Comparison of ENCODE assay signal across 7 cellular contexts in genomic region chr12:57518920-57519757, GRCh38. TPM values are rescaled to one million over a fixed set of nuclear protein-coding genes. Genes with fewer than 3 reads are reported as not detected.
DNase-seq lines count a peak whose midpoint lies in the region; ATAC-seq and TF ChIP-seq lines count a peak whose summit lies in the region.

No MANE protein-coding gene starts in this region.

- H3K9ac ChIP-seq in PC-3 (ENCODE audit: low read length): peak overlapping the region; percentile 94

- CTCF ChIA-PET in PC-3 (lab: Charles Lee): no interaction called here

- peak overlapping the region; percentile 98 for H3K27ac Mint-ChIP-seq in dendritic cell treated with granulocyte-macrophage colony-stimulating factor and Interleukin-4, amounts not matched to agents 40 ng/mL and 50 ng/mL, for 4 days

- no peaks in the 10 kb centered on the region for H3K9me3 Mint-ChIP-seq in dendritic cell treated with granulocyte-macrophage colony-stimulating factor and Interleukin-4, amounts not matched to agents 40 ng/mL and 50 ng/mL, for 4 days

- H3K4me3 ChIP-seq in H7 (ENCODE audit: insufficient read depth, low read depth, low read length) (peak overlapping the region; percentile 83), PC-3 (ENCODE audit: low read length) (peak overlapping the region; percentile 96), mesodermal cell (ENCODE audit: extremely low read depth, insufficient read depth, low read length, poor library complexity, severe bottlenecking) (peak overlapping the region; percentile 92), uterus (peak overlapping the region; percentile 65 to 94)

- H3F3A ChIP-seq in PC-3 (ENCODE audit: low read length, unreplicated experiment): no peaks in the 10 kb centered on the region

- H4K20me1 ChIP-seq in PC-3 (ENCODE audit: low read length): peaks cover 28% of the 10 kb centered on the region

- H3K27me3 ChIP-seq in H7 (ENCODE audit: control insufficient read depth, insufficient read depth, low read length): no peaks in the 10 kb centered on the region
- H3K27me3 ChIP-seq in PC-3 (ENCODE audit: low read length): no peaks in the 10 kb centered on the region
- H3K27me3 ChIP-seq in uterus: no peaks in the 10 kb centered on the region

- POLR2A ChIA-PET in PC-3 (lab: Charles Lee; ENCODE audit: unreplicated experiment): no interaction called here

- ATAC-seq in PC-3: no peak

- DNase-seq in H7 (no peak), PC-3 (peak; percentile 25), uterus (peak; percentile 56 to 57), NCI-H2196 treated with DMSO at 0.1 percent for 48 hours (lab: John Stamatoyannopoulos, UW; ENCODE audit: unreplicated experiment) (no peak), NCI-H1417 (lab: John Stamatoyannopoulos, UW) (no peak)

- no TSS peak for BruUV-seq in PC-3 (replicated peaks; lab: Mats Ljungman, UMichigan)

- H3K4me1 ChIP-seq in PC-3 (ENCODE audit: insufficient read depth, low read length) (peaks cover 38% of the 10 kb centered on the region), mesodermal cell (ENCODE audit: control insufficient read depth, insufficient read depth, low read length, poor library complexity, severe bottlenecking) (peaks cover 41% of the 10 kb centered on the region), uterus (peaks cover 8 to 9% of the 10 kb centered on the region in 2 donors)

- intact Hi-C loops in PC-3 (cut with micrococcal nuclease) (no loop called here), uterus (cut with DNase I; ENCODE audit: low total_unique reads) (no loop called here)
- intact Hi-C loops in dendritic cell treated with granulocyte-macrophage colony-stimulating factor and Interleukin-4, amounts not matched to agents 40 ng/mL and 50 ng/mL, for 4 days (cut with micrococcal nuclease): no loop called here

- H3K27me3 Mint-ChIP-seq in dendritic cell treated with granulocyte-macrophage colony-stimulating factor and Interleukin-4, amounts not matched to agents 40 ng/mL and 50 ng/mL, for 4 days: no peaks in the 10 kb centered on the region

- H3K9me3 ChIP-seq in PC-3 (ENCODE audit: low read length) (no peaks in the 10 kb centered on the region), mesodermal cell (ENCODE audit: control insufficient read depth, low read length) (no peaks in the 10 kb centered on the region), uterus (no peaks in the 10 kb centered on the region)

- H3K27ac ChIP-seq in PC-3 (ENCODE audit: low read length): peak overlapping the region; percentile 82; the same call in 1 of the 2 replicates
- H3K27ac ChIP-seq in mesodermal cell (ENCODE audit: low read depth, low read length, severe bottlenecking): peak overlapping the region; percentile 97
- H3K27ac ChIP-seq in uterus: peak overlapping the region; percentile 94 to 99

- peak overlapping the region; percentile 98 for H3K4me2 ChIP-seq in PC-3 (ENCODE audit: low read length)

- no peak for TF ChIP-seq POLR2A in uterus (IDR thresholded peaks at IDR 0.05)

- H3K36me3 ChIP-seq in H7 (replicated peaks; ENCODE audit: control insufficient read depth, insufficient read depth, low read length) (peaks cover 38% of the 10 kb centered on the region), PC-3 (ENCODE audit: low read depth, low read length) (peaks cover 44% of the 10 kb centered on the region), mesodermal cell (ENCODE audit: control insufficient read depth, insufficient read depth, low read length) (peaks cover 58% of the 10 kb centered on the region), uterus (no peaks in the 10 kb centered on the region)

- no peak overlapping the region for H2AFZ ChIP-seq in PC-3 (ENCODE audit: low read length)

- WGBS in mesodermal cell (ENCODE audit: insufficient coverage in 2 of 2), 2 experiments: 40 to 45% methylated on average over 5 to 6 of the region's 7 CpGs

- no peaks in the 10 kb centered on the region for H3K9me2 ChIP-seq in PC-3 (replicated peaks; ENCODE audit: low read length)

- no peak for TF ChIP-seq CTCF in PC-3 (conservative IDR thresholded peaks at IDR 0.05; ENCODE audit: low read depth, low read length)
- TF ChIP-seq CTCF in uterus (IDR thresholded peaks at IDR 0.05): no peak

- peak overlapping the region; percentile 95 for H3K4me3 Mint-ChIP-seq in dendritic cell treated with granulocyte-macrophage colony-stimulating factor and Interleukin-4, amounts not matched to agents 40 ng/mL and 50 ng/mL, for 4 days

- H3K79me2 ChIP-seq in PC-3 (ENCODE audit: low read length): peaks cover 47% of the 10 kb centered on the region

- peaks cover 73% of the 10 kb centered on the region for H3K36me3 Mint-ChIP-seq in dendritic cell treated with granulocyte-macrophage colony-stimulating factor and Interleukin-4, amounts not matched to agents 40 ng/mL and 50 ng/mL, for 4 days (ENCODE audit: low read depth)

- peaks cover 65% of the 10 kb centered on the region for H3K4me1 Mint-ChIP-seq in dendritic cell treated with granulocyte-macrophage colony-stimulating factor and Interleukin-4, amounts not matched to agents 40 ng/mL and 50 ng/mL, for 4 days (ENCODE audit: low read depth)

RNA-seq across cellular contexts. Expression of gene DDIT3, which starts 1.2 kb away (rescaled TPM):
- 7.1 and 8.3 TPM in 2 replicates for total RNA-seq in H7 (2014; rRNA removed; shearing (Covaris generic))
- 27.4 and 33.1 TPM in 2 replicates for total RNA-seq in PC-3 (2014; rRNA removed)
- 18.5 TPM for polyA plus RNA-seq in mesodermal cell (2013, experiment 1 of 2)
- 16.4 TPM for polyA plus RNA-seq in mesodermal cell (2013, experiment 2 of 2)
- 10 to 100 TPM in 2 of 4 donors, 1 to 10 TPM in 2; 2.3 to 28.2 (median 9.8) TPM for total RNA-seq in uterus

RNA-seq across cellular contexts. Expression of gene MBD6, which starts 3.5 kb away (rescaled TPM):
- 3.8 and 4.2 TPM in 2 replicates for total RNA-seq in H7 (2014; rRNA removed; shearing (Covaris generic))
- total RNA-seq in PC-3 (2014; rRNA removed) (13.1 and 13.2 TPM in 2 replicates), uterus (100 to 1,000 TPM in 1 of 4 donors, 10 to 100 TPM in 3; 14.9 to 138 (median 17.1) TPM)
- polyA plus RNA-seq in mesodermal cell (2013, experiment 1 of 2): 32.0 TPM
- polyA plus RNA-seq in mesodermal cell (2013, experiment 2 of 2): 28.0 TPM

RNA-seq across cellular contexts. Expression of gene DCTN2, which starts 27.9 kb away (rescaled TPM):
- 98.2 and 125 TPM in 2 replicates for total RNA-seq in H7 (2014; rRNA removed; shearing (Covaris generic))
- 88.5 and 96.4 TPM in 2 replicates for total RNA-seq in PC-3 (2014; rRNA removed)
- polyA plus RNA-seq in mesodermal cell (2013, experiment 1 of 2): 168 TPM
- 169 TPM for polyA plus RNA-seq in mesodermal cell (2013, experiment 2 of 2)
- total RNA-seq in uterus: 100 to 1,000 TPM; 117 to 175 (median 126) TPM

RNA-seq across cellular contexts. Expression of gene KIF5A, which starts 30.7 kb away (rescaled TPM):
- total RNA-seq in H7 (2014; rRNA removed; shearing (Covaris generic)): 1.0 and 1.3 TPM in 2 replicates
- total RNA-seq in PC-3 (2014; rRNA removed): not detected in 2 replicates
- 2.1 TPM for polyA plus RNA-seq in mesodermal cell (2013, experiment 1 of 2)
- polyA plus RNA-seq in mesodermal cell (2013, experiment 2 of 2): 2.4 TPM
- 1 to 10 TPM in 3 of 4 donors, under 1 TPM in 1; 0.59 to 5.1 (median 1.9) TPM for total RNA-seq in uterus

RNA-seq across cellular contexts. Expression of gene MARS1, which starts 31.3 kb away (rescaled TPM):
- total RNA-seq in H7 (2014; rRNA removed; shearing (Covaris generic)): 223 and 297 TPM in 2 replicates
- total RNA-seq in PC-3 (2014; rRNA removed) (209 and 210 TPM in 2 replicates), uterus (100 to 1,000 TPM in 1 of 4 donors, 10 to 100 TPM in 3; 29.1 to 160 (median 76.8) TPM)
- polyA plus RNA-seq in mesodermal cell (2013, experiment 1 of 2): 210 TPM
- polyA plus RNA-seq in mesodermal cell (2013, experiment 2 of 2): 213 TPM

Comparison
In these comparisons a context has a peak if more than half of its experiments do, and no peak if none do; other contexts are left out.
1. DNase-seq: peak in PC-3 (single experiment) and uterus (2 of 2); none in H7 (single experiment), NCI-H2196 treated with DMSO at 0.1 percent for 48 hours (single experiment) and NCI-H1417 (0 of 3).
2. Peak in every context shown above with its lines, with median percentiles within 50 percentile points of each other: H3K4me3 ChIP-seq and H3K27ac ChIP-seq.